In the genomic region with DNA sequence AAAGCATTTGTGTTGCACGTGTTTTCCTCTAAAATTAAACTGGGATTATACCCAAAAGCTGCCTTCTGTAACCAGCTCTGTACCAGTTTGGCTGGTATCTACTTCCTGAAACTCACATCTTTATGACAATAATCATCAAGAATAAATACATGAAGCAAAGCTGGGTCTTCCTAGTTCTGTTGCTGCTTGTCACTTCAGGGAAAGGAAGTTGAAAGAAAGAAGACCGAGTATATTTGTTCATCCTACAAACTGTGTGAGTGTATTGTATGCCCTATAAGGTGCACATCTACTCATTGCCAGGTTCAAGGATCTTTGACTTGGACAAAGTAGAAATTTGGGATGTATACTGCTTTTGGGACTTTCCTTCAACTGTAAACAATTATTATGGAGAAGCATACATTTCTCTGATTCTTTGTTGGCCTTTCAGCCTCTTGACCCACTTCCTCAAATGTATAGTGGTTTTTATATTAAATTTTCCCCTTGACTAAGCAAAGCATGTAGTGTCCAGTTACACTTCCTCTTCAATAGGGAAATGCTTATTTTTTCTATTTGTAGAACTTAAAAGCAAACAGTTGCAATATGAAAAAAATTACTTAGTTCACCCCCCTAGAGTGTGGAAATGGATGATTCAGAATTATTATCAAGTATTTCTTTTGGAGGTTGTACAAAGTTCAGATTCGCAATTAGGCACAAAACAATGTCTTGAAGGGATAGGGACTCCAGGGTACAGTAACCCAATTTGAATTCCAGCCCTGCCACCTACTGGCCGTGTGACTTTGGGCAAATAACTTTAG, we compare ENCODE assay signal across 8 cellular contexts. TPM values are rescaled to one million over a fixed set of nuclear protein-coding genes. Genes with fewer than 3 reads are reported as not detected.
DNase-seq lines count a peak whose midpoint lies in the region; ATAC-seq, FAIRE-seq and TF ChIP-seq lines count a peak whose summit lies in the region.

No MANE protein-coding gene starts in this region.

- no peak for TF ChIP-seq EP300 in sigmoid colon (IDR thresholded peaks at IDR 0.05)

- TF ChIP-seq CTCF in esophagus squamous epithelium (IDR thresholded peaks at IDR 0.05) (peak; percentile 48 to 72 (median 58)), omental fat pad (IDR thresholded peaks at IDR 0.05) (no peak), sigmoid colon (IDR thresholded peaks at IDR 0.05) (peak in 2 of 4 experiments; percentile 30 to 38)

- no peak overlapping the region for H3K4me3 ChIP-seq in esophagus squamous epithelium
- no peak overlapping the region for H3K4me3 ChIP-seq in sigmoid colon

- H3K27me3 ChIP-seq in esophagus squamous epithelium, result no peaks in the 10 kb centered on the region
- H3K27me3 ChIP-seq in sigmoid colon, result no peaks in the 10 kb centered on the region

- no peak overlapping the region for H3K27ac Mint-ChIP-seq in activated CD4-positive, alpha-beta memory T cell treated with anti-CD3 and anti-CD28 coated beads, Interleukin-2, amount 10 ng/mL, durations not matched to agents 7 days and 5 days

- CTCF ChIA-PET in activated CD4-positive, alpha-beta memory T cell treated with anti-CD3 and anti-CD28 coated beads, Interleukin-2, amount 10 ng/mL, durations not matched to agents 7 days and 5 days (lab: Charles Lee), result interaction anchor here (1.0 to 3.6 kb wide), 7 partner anchors 8 to 177 kb away, joined by 3 to 30 read pairs (median 6); no protein-coding TSS in a partner anchor

- intact Hi-C loops in esophagus squamous epithelium (cut with DNase I), result no loop called here
- intact Hi-C loops in sigmoid colon (cut with DNase I), result no loop called here

- no peak for FAIRE-seq in H54 (lab: Jason Lieb, UNC)

- H3K4me1 ChIP-seq in esophagus squamous epithelium (peaks cover 0 to 33% (median 14%) of the 10 kb centered on the region in 3 donors), sigmoid colon (no peaks in the 10 kb centered on the region)

- peaks cover 11% of the 10 kb centered on the region for H3K4me1 Mint-ChIP-seq in activated CD4-positive, alpha-beta memory T cell treated with anti-CD3 and anti-CD28 coated beads, Interleukin-2, amount 10 ng/mL, durations not matched to agents 7 days and 5 days

- ATAC-seq in GM21723 (IDR thresholded peaks at IDR 0.05; ENCODE audit: unreplicated experiment) (peak; percentile 58), omental fat pad (ENCODE audit: low FRiP score) (peak; percentile 66)

- H3K27ac ChIP-seq in esophagus squamous epithelium (peak overlapping the region in 3 of 4 donors; percentile 19 to 74 (median 57)), sigmoid colon (peak overlapping the region in 2 of 4 donors; percentile 17 to 55)

- H3K36me3 ChIP-seq in esophagus squamous epithelium, result no peaks in the 10 kb centered on the region
- H3K36me3 ChIP-seq in sigmoid colon, result no peaks in the 10 kb centered on the region

- WGBS in esophagus squamous epithelium, 2 donors, result 13 to 22% methylated on average over 4 of the region's 4 CpGs
- WGBS in sigmoid colon, 2 donors, result 9 to 20% methylated on average over 4 of the region's 4 CpGs

- H3K36me3 Mint-ChIP-seq in activated CD4-positive, alpha-beta memory T cell treated with anti-CD3 and anti-CD28 coated beads, Interleukin-2, amount 10 ng/mL, durations not matched to agents 7 days and 5 days (ENCODE audit: low read depth), result peaks cover 3% of the 10 kb centered on the region

- TF ChIP-seq POLR2A in esophagus squamous epithelium (IDR thresholded peaks at IDR 0.05) (no peak), H54 (IDR thresholded peaks at IDR 0.05; ENCODE audit: low read depth, low read length) (no peak), sigmoid colon (IDR thresholded peaks at IDR 0.05) (no peak)

- DNase-seq in CD1c-positive myeloid dendritic cell (ENCODE audit: extremely low spot score) (peak; percentile 90), NCI-H69 (lab: John Stamatoyannopoulos, UW) (peak; percentile 63), esophagus squamous epithelium (lab: John Stamatoyannopoulos, UW) (no peak), omental fat pad (ENCODE audit: low spot score) (no peak), H54 (ENCODE audit: insufficient read length, low spot score) (no peak), sigmoid colon (no peak)
- peak; percentile 67 for DNase-seq in activated CD4-positive, alpha-beta memory T cell treated with anti-CD3 and anti-CD28 coated beads, Interleukin-2, amount 10 ng/mL, durations not matched to agents 7 days and 5 days

- H3K4me3 Mint-ChIP-seq in activated CD4-positive, alpha-beta memory T cell treated with anti-CD3 and anti-CD28 coated beads, Interleukin-2, amount 10 ng/mL, durations not matched to agents 7 days and 5 days, result no peak overlapping the region

- POLR2A ChIA-PET in activated CD4-positive, alpha-beta memory T cell treated with anti-CD3 and anti-CD28 coated beads, Interleukin-2, amount 10 ng/mL, durations not matched to agents 7 days and 5 days (lab: Charles Lee), result interaction anchor here (0.6 kb wide), 1 partner anchor 174 kb away, joined by 5 read pairs; no protein-coding TSS in a partner anchor

- H3K9me3 ChIP-seq in esophagus squamous epithelium (peaks cover 0 to 10% (median 7%) of the 10 kb centered on the region in 3 donors), sigmoid colon (no peaks in the 10 kb centered on the region)

- H3K27me3 Mint-ChIP-seq in activated CD4-positive, alpha-beta memory T cell treated with anti-CD3 and anti-CD28 coated beads, Interleukin-2, amount 10 ng/mL, durations not matched to agents 7 days and 5 days, result peaks cover 48% of the 10 kb centered on the region

- H3K9me3 Mint-ChIP-seq in activated CD4-positive, alpha-beta memory T cell treated with anti-CD3 and anti-CD28 coated beads, Interleukin-2, amount 10 ng/mL, durations not matched to agents 7 days and 5 days, result peaks cover 1% of the 10 kb centered on the region

RNA-seq across cellular contexts. Expression of a gene that starts 28.9 kb away (rescaled TPM):
- 1 to 10 TPM; 4.6 to 4.7 TPM for total RNA-seq in activated CD4-positive, alpha-beta memory T cell treated with anti-CD3 and anti-CD28 coated beads, Interleukin-2, amount 10 ng/mL, durations not matched to agents 7 days and 5 days
- 10 to 100 TPM; 43.0 to 65.6 (median 61.1) TPM for total RNA-seq in esophagus squamous epithelium
- 100 to 1,000 TPM in 1 of 4 donors, 10 to 100 TPM in 3; 69.5 to 121 (median 82.4) TPM for total RNA-seq in omental fat pad
- 10 to 100 TPM; 34.9 to 65.8 (median 38.5) TPM for total RNA-seq in sigmoid colon
- 100 to 1,000 TPM in 2 of 3 donors, 10 to 100 TPM in 1; 72.1 to 178 (median 135) TPM for polyA plus RNA-seq in sigmoid colon

RNA-seq across cellular contexts. Expression of a gene that starts 49.5 kb away (rescaled TPM):
- 10 to 100 TPM; 38.6 to 39.3 TPM for total RNA-seq in activated CD4-positive, alpha-beta memory T cell treated with anti-CD3 and anti-CD28 coated beads, Interleukin-2, amount 10 ng/mL, durations not matched to agents 7 days and 5 days
- total RNA-seq in esophagus squamous epithelium (10 to 100 TPM; 12.4 to 19.3 (median 15.5) TPM), omental fat pad (10 to 100 TPM; 36.2 to 53.3 (median 42.4) TPM), sigmoid colon (10 to 100 TPM; 23.5 to 32.6 (median 25.5) TPM)
- 10 to 100 TPM in 1 of 3 donors, 1 to 10 TPM in 2; 6.6 to 26.5 (median 7.9) TPM for polyA plus RNA-seq in sigmoid colon

Comparison
In these comparisons a context has a peak if more than half of its experiments do, and no peak if none do; other contexts are left out.
1. DNase-seq: peak in CD1c-positive myeloid dendritic cell (single experiment), NCI-H69 (single experiment) and activated CD4-positive, alpha-beta memory T cell treated with anti-CD3 and anti-CD28 coated beads, Interleukin-2, amount 10 ng/mL, durations not matched to agents 7 days and 5 days (single experiment); none in esophagus squamous epithelium (single experiment), omental fat pad (single experiment), H54 (single experiment) and sigmoid colon (single experiment).
2. CTCF ChIP-seq: peak in esophagus squamous epithelium (6 of 6); none in omental fat pad (0 of 3).
3. RNA of a gene that starts 28.9 kb away (total RNA-seq): 69.5 to 121 TPM in omental fat pad, 43.0 to 65.6 TPM in esophagus squamous epithelium and 34.9 to 65.8 TPM in sigmoid colon; 4.6 to 4.7 TPM in activated CD4-positive, alpha-beta memory T cell treated with anti-CD3 and anti-CD28 coated beads, Interleukin-2, amount 10 ng/mL, durations not matched to agents 7 days and 5 days; every median in the first group is over 4 times any median in the second.